In genomic region chr16:57185945-57186629, GRCh38 we compare ENCODE assay signal across 8 cellular contexts. TPM values are rescaled to one million over a fixed set of nuclear protein-coding genes. Genes with fewer than 3 reads are reported as not detected.
A peak's percentile ranks its signal among the peaks of the same experiment; 100 is the strongest.
DNase-seq lines count a peak whose midpoint lies in the region; ATAC-seq and TF ChIP-seq lines count a peak whose summit lies in the region.

TSS of gene PSME3IP1 (minus strand) at chr16:57186039. CDS start at chr16:57173854, 12,185 bp downstream.
TSS of gene RSPRY1 (plus strand) at chr16:57186329. CDS start at chr16:57204659, 18,330 bp downstream.

- peaks cover 21% of the 10 kb centered on the region for H3K4me1 ChIP-seq in CD8-positive, alpha-beta memory T cell (ENCODE audit: insufficient read depth, low read length)
- peaks cover 28% of the 10 kb centered on the region for H3K4me1 ChIP-seq in lower lobe of right lung

- peaks cover 46 to 76% (median 59%) of the 10 kb centered on the region in 3 donors for H3K4me1 Mint-ChIP-seq in CD8-positive, alpha-beta memory T cell

- H3K36me3 Mint-ChIP-seq in CD8-positive, alpha-beta memory T cell = peaks cover 0 to 31% (median 0%) of the 10 kb centered on the region in 3 donors

- H3K27me3 ChIP-seq in CD8-positive, alpha-beta memory T cell (ENCODE audit: insufficient read depth, low read length, poor library complexity, severe bottlenecking) = no peaks in the 10 kb centered on the region
- H3K27me3 ChIP-seq in lower lobe of right lung (ENCODE audit: low read depth) = no peaks in the 10 kb centered on the region

- POLR2A ChIA-PET in CD8-positive, alpha-beta memory T cell (lab: Charles Lee) = interaction anchor here (0.5 to 1.7 kb wide), 14 partner anchors 11 to 737 kb away, joined by 3 to 17 read pairs (median 4); partner anchors contain the start of genes HERPUD1 and NLRC5

- intact Hi-C loops in lower lobe of right lung (cut with DNase I) = no loop called here

- H3K27me3 Mint-ChIP-seq in CD8-positive, alpha-beta memory T cell = peaks cover 0 to 3% of the 10 kb centered on the region in 2 donors

- H3K9me3 Mint-ChIP-seq in CD8-positive, alpha-beta memory T cell = no peaks in the 10 kb centered on the region

- peak within 1 kb of the TSS; percentile 91 to 98 (median 95) for H3K27ac Mint-ChIP-seq in CD8-positive, alpha-beta memory T cell

- H3K27ac ChIP-seq in CD8-positive, alpha-beta memory T cell (ENCODE audit: low read depth, low read length) = peak within 1 kb of the TSS; percentile 83
- H3K27ac ChIP-seq in lower lobe of right lung = peak within 1 kb of the TSS; percentile 91

- no peak for TF ChIP-seq CTCF in lower lobe of right lung (IDR thresholded peaks at IDR 0.05)

- H3K4me3 Mint-ChIP-seq in CD8-positive, alpha-beta memory T cell = peak within 1 kb of the TSS; percentile 92 to 98 (median 94)

- no peaks in the 10 kb centered on the region for H3K9me3 ChIP-seq in CD8-positive, alpha-beta memory T cell (ENCODE audit: low read length)
- no peaks in the 10 kb centered on the region for H3K9me3 ChIP-seq in lower lobe of right lung

- CTCF ChIA-PET in CD8-positive, alpha-beta memory T cell (lab: Charles Lee) = interaction anchor here (0.7 to 2.2 kb wide), 4 partner anchors 93 to 222 kb away, joined by 3 to 8 read pairs (median 6); partner anchors contain the start of gene CPNE2

- no peaks in the 10 kb centered on the region for H3K36me3 ChIP-seq in CD8-positive, alpha-beta memory T cell (ENCODE audit: insufficient read depth, low read length)
- no peaks in the 10 kb centered on the region for H3K36me3 ChIP-seq in lower lobe of right lung

- DNase-seq in CD8-positive, alpha-beta memory T cell = peak; percentile 95 to 100 (median 99)
- DNase-seq in HS-5 (ENCODE audit: low read depth) = peak; percentile 99
- peak; percentile 93 for DNase-seq in NK-92 treated with Interleukin-12 subunit alpha and Interleukin-12 subunit beta, amount 100 ng/mL, for 24 hours (lab: John Stamatoyannopoulos, UW)
- DNase-seq in activated CD8-positive, alpha-beta memory T cell treated with anti-CD3 and anti-CD28 coated beads for 24 hours = peak; percentile 98
- peak; percentile 98 for DNase-seq in effector CD4-positive, alpha-beta T cell
- DNase-seq in lower lobe of right lung = peak; percentile 98
- DNase-seq in stimulated activated CD4-positive, alpha-beta T cell treated with anti-CD3 and anti-CD28 coated beads, TNF-alpha, amount 100 ng/mL, for 24 hours (ENCODE audit: low read depth in 3 of 3) = peak; percentile 97 to 99 (median 97)

- ATAC-seq in GM19468 (IDR thresholded peaks at IDR 0.05; ENCODE audit: extremely low read depth, unreplicated experiment) (peak; percentile 93), lower lobe of right lung (peak; percentile 97 to 98)

- peak within 1 kb of the TSS; percentile 85 for H3K4me3 ChIP-seq in CD8-positive, alpha-beta memory T cell (ENCODE audit: low read length)
- H3K4me3 ChIP-seq in lower lobe of right lung = peak within 1 kb of the TSS; percentile 93

RNA-seq across cellular contexts. Expression of gene PSME3IP1, which starts in this region (rescaled TPM):
- total RNA-seq in CD8-positive, alpha-beta memory T cell = 100 to 1,000 TPM; 103 to 111 TPM
- polyA plus RNA-seq in CD8-positive, alpha-beta memory T cell = 62.3 TPM
- 79.8 TPM for total RNA-seq in lower lobe of right lung

RNA-seq across cellular contexts. Expression of gene RSPRY1, which starts in this region (rescaled TPM):
- total RNA-seq in CD8-positive, alpha-beta memory T cell = 10 to 100 TPM; 33.3 to 36.6 TPM
- 41.0 TPM for polyA plus RNA-seq in CD8-positive, alpha-beta memory T cell
- total RNA-seq in lower lobe of right lung = 34.9 TPM

Comparison
In these comparisons a context has a peak if more than half of its experiments do, and no peak if none do; other contexts are left out.
1. Peak in every context shown above with its lines: DNase-seq, ATAC-seq, H3K4me3 ChIP-seq and H3K27ac ChIP-seq.